2 cellular contexts compared by ENCODE assay signal in the genomic region with DNA sequence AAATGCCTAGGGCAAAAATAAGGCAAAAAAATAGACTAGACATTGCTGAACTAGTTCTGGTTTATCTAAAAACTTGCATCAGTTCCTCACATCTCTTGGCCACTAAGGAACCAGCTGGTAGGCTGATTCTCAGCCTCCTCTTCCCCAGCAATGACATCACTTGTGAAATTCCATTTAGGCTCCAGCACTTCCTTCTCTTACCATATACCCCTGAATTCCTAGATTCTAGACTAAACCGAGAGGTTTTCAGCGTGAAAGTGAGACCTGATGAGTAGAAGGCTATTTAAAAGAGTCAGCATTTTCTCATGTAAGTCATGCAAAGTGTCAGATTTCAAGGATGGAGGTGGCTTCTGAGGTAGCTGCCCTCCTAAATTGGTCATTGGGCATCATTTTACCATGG.
A peak's percentile ranks its signal among the peaks of the same experiment; 100 is the strongest.
TF ChIP-seq lines count a peak whose summit lies in the region.

No MANE protein-coding gene starts in this region.

TF ChIP-seq in IMR-90, 13 proteins besides CTCF, POLR2A, EP300 and RAD21:
- TF ChIP-seq MAFK (IDR thresholded peaks at IDR 0.05; ENCODE audit: low read depth, low read length) (peak; percentile 74), CHD1 (IDR thresholded peaks at IDR 0.05; ENCODE audit: low read depth, low read length) (no peak)

TF ChIP-seq in H1, 55 proteins besides CTCF, POLR2A, EP300 and RAD21:
- TF ChIP-seq, protein P1, sequence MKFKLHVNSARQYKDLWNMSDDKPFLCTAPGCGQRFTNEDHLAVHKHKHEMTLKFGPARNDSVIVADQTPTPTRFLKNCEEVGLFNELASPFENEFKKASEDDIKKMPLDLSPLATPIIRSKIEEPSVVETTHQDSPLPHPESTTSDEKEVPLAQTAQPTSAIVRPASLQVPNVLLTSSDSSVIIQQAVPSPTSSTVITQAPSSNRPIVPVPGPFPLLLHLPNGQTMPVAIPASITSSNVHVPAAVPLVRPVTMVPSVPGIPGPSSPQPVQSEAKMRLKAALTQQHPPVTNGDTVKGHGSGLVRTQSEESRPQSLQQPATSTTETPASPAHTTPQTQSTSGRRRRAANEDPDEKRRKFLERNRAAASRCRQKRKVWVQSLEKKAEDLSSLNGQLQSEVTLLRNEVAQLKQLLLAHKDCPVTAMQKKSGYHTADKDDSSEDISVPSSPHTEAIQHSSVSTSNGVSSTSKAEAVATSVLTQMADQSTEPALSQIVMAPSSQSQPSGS (IDR thresholded peaks at IDR 0.05; ENCODE audit: low read length), result no peak
- no peak for TF ChIP-seq CHD2 (IDR thresholded peaks at IDR 0.05; ENCODE audit: low read length)
- no peak for TF ChIP-seq CHD1 (IDR thresholded peaks at IDR 0.05; ENCODE audit: low read depth, low read length)
- TF ChIP-seq GABPA (IDR thresholded peaks at IDR 0.05; ENCODE audit: borderline replicate concordance, insufficient read depth, low read length), result no peak
- no peak for TF ChIP-seq CTBP2 (IDR thresholded peaks at IDR 0.05; ENCODE audit: borderline replicate concordance, insufficient read depth, insufficient read length, low read length)
- no peak for TF ChIP-seq HDAC2 (IDR thresholded peaks at IDR 0.05; ENCODE audit: borderline replicate concordance in 1 of 2, low read depth in 2 of 2, low read length in 2 of 2)
- TF ChIP-seq SIN3A (conservative IDR thresholded peaks at IDR 0.05 in 1 of 2, IDR thresholded peaks at IDR 0.05 in 1 of 2; ENCODE audit: low read depth in 1 of 2, low read length in 2 of 2), result no peak
- no peak for TF ChIP-seq TAF1 (IDR thresholded peaks at IDR 0.05; ENCODE audit: low read depth, low read length)
- TF ChIP-seq ZNF274 (IDR thresholded peaks at IDR 0.05; ENCODE audit: borderline replicate concordance, extremely low read depth, low read length), result no peak
- no peak for TF ChIP-seq GTF2F1 (IDR thresholded peaks at IDR 0.05; ENCODE audit: borderline replicate concordance, low read depth, low read length)
